ENCODE assay signal across 29 cellular contexts in the genomic region with DNA sequence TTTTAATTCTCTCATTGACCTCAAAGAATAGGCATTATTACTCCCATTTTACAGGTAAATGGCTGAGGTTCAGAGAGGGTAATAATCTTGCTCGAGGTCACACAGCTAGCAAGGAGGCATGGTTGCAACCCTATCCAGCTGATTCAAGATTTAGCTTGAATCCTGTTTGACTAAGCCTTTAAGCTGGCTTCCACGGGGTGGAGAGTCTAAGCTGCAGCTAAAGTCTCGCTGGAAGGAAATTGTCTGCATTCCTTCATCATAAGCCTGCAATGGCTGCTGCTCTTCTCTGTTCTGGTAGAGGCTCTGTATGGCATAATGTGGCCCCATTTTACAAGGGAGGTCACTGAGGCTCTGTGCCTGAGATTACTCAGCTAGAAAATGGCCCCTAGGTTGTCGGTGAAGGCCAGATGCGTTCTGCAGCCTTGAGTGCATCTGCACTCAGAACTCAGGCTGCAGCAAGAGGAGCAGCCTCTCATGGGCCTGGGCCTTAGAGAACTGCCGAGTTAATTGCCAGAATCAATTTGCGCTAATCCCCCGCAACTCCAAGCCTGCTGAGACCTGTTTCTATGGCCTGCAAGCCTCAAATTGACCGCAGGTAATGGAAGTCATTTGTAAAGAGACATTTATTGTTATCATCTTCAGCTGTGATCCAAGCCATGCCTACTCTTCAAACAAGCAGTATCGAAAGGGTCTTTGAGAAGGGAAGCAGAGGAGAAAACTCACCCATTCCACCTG. TPM values are rescaled to one million over a fixed set of nuclear protein-coding genes. Genes with fewer than 3 reads are reported as not detected.
DNase-seq lines count a peak whose midpoint lies in the region; ATAC-seq and TF ChIP-seq lines count a peak whose summit lies in the region.
"Had no signal": no experiment of that assay in that cellular context is flagged by ENCODE, and none has a peak within 500 bp of the region (broad histone marks: within the 10 kb centered on the region; RNA-seq: fewer than 3 reads in every experiment).

No MANE protein-coding gene starts in this region.

- no peaks in the 10 kb centered on the region for H3K9me2 ChIP-seq in hepatocyte (replicated peaks; ENCODE audit: insufficient read depth)

- no peak for TF ChIP-seq CTCF in glutamatergic neuron (IDR thresholded peaks at IDR 0.05; ENCODE audit: partially characterized antibody, unreplicated experiment)
- TF ChIP-seq CTCF in hepatocyte (IDR thresholded peaks at IDR 0.05; ENCODE audit: poor library complexity) = no peak

- H3K27me3 Mint-ChIP-seq in glutamatergic neuron (ENCODE audit: unreplicated experiment) = peaks cover 2% of the 10 kb centered on the region
- H3K27me3 Mint-ChIP-seq in naive thymus-derived CD4-positive, alpha-beta T cell = peaks cover 1 to 19% (median 10%) of the 10 kb centered on the region in 5 donors
- H3K27me3 Mint-ChIP-seq: T-helper 17 cell had no signal

- H3K79me2 ChIP-seq in hepatocyte = no peaks in the 10 kb centered on the region

- no peaks in the 10 kb centered on the region for H3K9me3 ChIP-seq in hepatocyte (ENCODE audit: low read depth)
- no peaks in the 10 kb centered on the region for H3K9me3 ChIP-seq in naive thymus-derived CD4-positive, alpha-beta T cell (ENCODE audit: control insufficient read depth in 2 of 3, low read length in 3 of 3)
- H3K9me3 ChIP-seq: ascending aorta, neutrophil, upper lobe of right lung had no signal

- no peak overlapping the region for H3K4me3 Mint-ChIP-seq in glutamatergic neuron (ENCODE audit: unreplicated experiment)
- no peak overlapping the region for H3K4me3 Mint-ChIP-seq in naive thymus-derived CD4-positive, alpha-beta T cell
- H3K4me3 Mint-ChIP-seq: activated T-cell treated with anti-CD3 and anti-CD28 coated beads, Interleukin-2, amount 50 U/mL, for 24 hours; T-helper 17 cell had no signal

- H2AFZ ChIP-seq in hepatocyte = no peak overlapping the region

- no peak overlapping the region for H3K27ac Mint-ChIP-seq in glutamatergic neuron (ENCODE audit: unreplicated experiment)
- no peak overlapping the region for H3K27ac Mint-ChIP-seq in naive thymus-derived CD4-positive, alpha-beta T cell
- H3K27ac Mint-ChIP-seq: activated T-cell treated with anti-CD3 and anti-CD28 coated beads, Interleukin-2, amount 50 U/mL, for 24 hours; T-helper 17 cell had no signal

- H3K36me3 Mint-ChIP-seq in glutamatergic neuron (ENCODE audit: unreplicated experiment) = no peaks in the 10 kb centered on the region
- H3K36me3 Mint-ChIP-seq in naive thymus-derived CD4-positive, alpha-beta T cell = no peaks in the 10 kb centered on the region

- peaks cover 6% of the 10 kb centered on the region for H3K9me3 Mint-ChIP-seq in glutamatergic neuron (ENCODE audit: unreplicated experiment)
- peaks cover 0 to 13% (median 2%) of the 10 kb centered on the region in 11 donors for H3K9me3 Mint-ChIP-seq in naive thymus-derived CD4-positive, alpha-beta T cell

- DNase-seq in ELF-1 (ENCODE audit: low read depth, low spot score) (peak; percentile 6), NCI-H1436 treated with DMSO at 0.1 percent for 48 hours (lab: John Stamatoyannopoulos, UW) (peak; percentile 63), NCI-H748 treated with DMSO at 0.1 percent for 48 hours (lab: John Stamatoyannopoulos, UW) (peak; percentile 56), glutamatergic neuron (peak; percentile 32), hepatocyte (ENCODE audit: low spot score) (no peak), H4 (ENCODE audit: low spot score) (no peak)
- DNase-seq in naive thymus-derived CD4-positive, alpha-beta T cell = no peak
- DNase-seq: activated gamma-delta T cell; activated T-cell treated with anti-CD3 and anti-CD28 coated beads, Interleukin-2, amount 50 U/mL, for 24 hours; C1 segment of cervical spinal cord; COR-L47; effector CD4-positive, alpha-beta T cell; left ventricle myocardium superior; NCI-H1092; NK-92 treated with Interleukin-12 subunit alpha and Interleukin-12 subunit beta, amount 100 ng/mL, for 24 hours; posterior cingulate gyrus; right cardiac atrium; stimulated activated CD4-positive, alpha-beta T cell treated with anti-CD3 and anti-CD28 coated beads, Interleukin-1b, Interleukin-23, amount 100 ng/mL, for 48 hours; stimulated activated naive CD8-positive, alpha-beta T cell treated with anti-CD3 and anti-CD28 coated beads, Interleukin-15, Interleukin-2, amounts not matched to agents 100 U/mL and 50 U/mL, for 24 hours; T-helper 17 cell; upper lobe of right lung had no signal

- H3K36me3 ChIP-seq in hepatocyte (replicated peaks; ENCODE audit: insufficient read depth, low read depth) = no peaks in the 10 kb centered on the region
- H3K36me3 ChIP-seq in naive thymus-derived CD4-positive, alpha-beta T cell (ENCODE audit: control insufficient read depth in 2 of 3, insufficient read depth in 3 of 3, low read length in 3 of 3) = no peaks in the 10 kb centered on the region
- H3K36me3 ChIP-seq: ascending aorta, neutrophil, upper lobe of right lung had no signal

- no peaks in the 10 kb centered on the region for H3K4me1 ChIP-seq in hepatocyte (ENCODE audit: insufficient read depth)
- H3K4me1 ChIP-seq in naive thymus-derived CD4-positive, alpha-beta T cell (ENCODE audit: control insufficient read depth in 2 of 2, insufficient read depth in 2 of 2, low read length in 2 of 2) = no peaks in the 10 kb centered on the region
- H3K4me1 ChIP-seq: ascending aorta, upper lobe of right lung had no signal

- intact Hi-C loops in naive thymus-derived CD4-positive, alpha-beta T cell (cut with micrococcal nuclease) = no loop called here

- WGBS in hepatocyte (ENCODE audit: low lambda C conversion rate, missing lambda C conversion rate) = 40% methylated on average over 10 of the region's 10 CpGs

- no peak overlapping the region for H3K4me2 ChIP-seq in hepatocyte

- POLR2A ChIA-PET in naive thymus-derived CD4-positive, alpha-beta T cell (lab: Charles Lee) = no interaction called here

- peaks cover 10% of the 10 kb centered on the region for H3K4me1 Mint-ChIP-seq in glutamatergic neuron (ENCODE audit: low read depth, unreplicated experiment)
- H3K4me1 Mint-ChIP-seq in naive thymus-derived CD4-positive, alpha-beta T cell = no peaks in the 10 kb centered on the region

- no peaks in the 10 kb centered on the region for H3K27me3 ChIP-seq in hepatocyte
- H3K27me3 ChIP-seq in naive thymus-derived CD4-positive, alpha-beta T cell (ENCODE audit: control insufficient read depth in 2 of 2, insufficient read depth in 2 of 2, low read length in 2 of 2) = no peaks in the 10 kb centered on the region
- H3K27me3 ChIP-seq: ascending aorta had no signal

- no peak for ATAC-seq in naive thymus-derived CD4-positive, alpha-beta T cell
- no peak for ATAC-seq in HG03457 (IDR thresholded peaks at IDR 0.05; ENCODE audit: unreplicated experiment)
- ATAC-seq: K562; left ventricle myocardium superior; right cardiac atrium; stimulated activated naive CD8-positive, alpha-beta T cell treated with anti-CD3 and anti-CD28 coated beads, Interleukin-15, Interleukin-2, amounts not matched to agents 100 U/mL and 50 U/mL, for 24 hours; T-helper 17 cell; upper lobe of right lung had no signal

- CTCF ChIA-PET in naive thymus-derived CD4-positive, alpha-beta T cell (lab: Charles Lee) = no interaction called here

- no peaks in the 10 kb centered on the region for H4K20me1 ChIP-seq in hepatocyte (ENCODE audit: insufficient read depth, poor library complexity, severe bottlenecking)

- no peak overlapping the region for H3K27ac ChIP-seq in hepatocyte
- H3K27ac ChIP-seq in naive thymus-derived CD4-positive, alpha-beta T cell (ENCODE audit: low read depth, low read length) = no peak overlapping the region
- H3K27ac ChIP-seq: ascending aorta, neutrophil, SK-N-MC, upper lobe of right lung had no signal

- H3K4me3 ChIP-seq in hepatocyte = no peak overlapping the region
- no peak overlapping the region for H3K4me3 ChIP-seq in naive thymus-derived CD4-positive, alpha-beta T cell (ENCODE audit: low read length)
- H3K4me3 ChIP-seq: ascending aorta, K562, SK-N-MC, upper lobe of right lung had no signal

RNA-seq across cellular contexts. Expression of a gene that starts 44.1 kb away (rescaled TPM):
- 109 TPM for total RNA-seq in glutamatergic neuron (ENCODE audit: unreplicated experiment)
- total RNA-seq in hepatocyte = 0.20 and 0.43 TPM in 2 replicates
- polyA plus RNA-seq in hepatocyte = 0.44 and 0.66 TPM in 2 replicates
- total RNA-seq in H4 (2014; rRNA removed; shearing (Covaris generic)) = 0.02 TPM in 1 of 2 replicates, not detected in the other
- 1 to 10 TPM in 1 of 5 experiments, under 1 TPM in 1, not detected in 3; 0.16 to 1.4 TPM for total RNA-seq in naive thymus-derived CD4-positive, alpha-beta T cell
- polyA plus RNA-seq in naive thymus-derived CD4-positive, alpha-beta T cell = not detected
- total RNA-seq: ascending aorta, Daoy, K562, M059J, mesenteric fat pad had no signal
- polyA plus RNA-seq: K562 had no signal

Comparison
In these comparisons a context has a peak if more than half of its experiments do, and no peak if none do; other contexts are left out.
1. DNase-seq: peak in ELF-1 (single experiment), NCI-H1436 treated with DMSO at 0.1 percent for 48 hours (single experiment), NCI-H748 treated with DMSO at 0.1 percent for 48 hours (single experiment) and glutamatergic neuron (single experiment); none in hepatocyte (single experiment), H4 (single experiment) and naive thymus-derived CD4-positive, alpha-beta T cell (0 of 9).
2. RNA of a gene that starts 44.1 kb away (total RNA-seq): 109 TPM in glutamatergic neuron (single experiment); 0.20 to 0.43 TPM in hepatocyte, 0.02 TPM in H4 and 0.16 to 1.4 TPM in naive thymus-derived CD4-positive, alpha-beta T cell; every median in the first group is over 10 times any median in the second.